In the genomic region with DNA sequence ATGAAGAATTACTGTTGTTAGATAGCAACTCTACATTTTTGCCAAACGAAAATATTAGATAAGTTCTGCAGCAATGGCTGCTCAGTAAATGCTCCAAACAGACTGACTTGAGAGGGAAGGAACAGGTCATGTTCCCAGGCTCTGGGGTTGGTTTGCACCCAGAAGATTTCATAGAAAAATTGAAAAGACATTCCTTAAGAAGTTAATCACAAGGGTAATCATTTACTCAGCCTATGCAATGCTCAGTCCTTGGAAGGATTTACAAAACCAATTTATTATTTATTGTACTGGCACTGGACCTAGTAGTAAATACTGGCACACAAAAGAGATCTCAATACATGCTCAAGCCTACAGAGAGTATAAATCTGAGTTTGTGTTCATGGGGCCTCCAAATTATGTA, we compare ENCODE assay signal across 24 cellular contexts.
DNase-seq lines count a peak whose midpoint lies in the region; ATAC-seq, FAIRE-seq and TF ChIP-seq lines count a peak whose summit lies in the region.
"Had no signal": no experiment of that assay in that cellular context is flagged by ENCODE, and none has a peak within 500 bp of the region (broad histone marks: within the 10 kb centered on the region; RNA-seq: fewer than 3 reads in every experiment).

No MANE protein-coding gene starts in this region.

- FAIRE-seq in A549 (lab: Jason Lieb, UNC): no peak
- FAIRE-seq: A204.1, G401.6, GM12892, H54 had no signal

- no peaks in the 10 kb centered on the region for H3K4me1 Mint-ChIP-seq in nephron
- H3K4me1 Mint-ChIP-seq: B cell had no signal

- no peaks in the 10 kb centered on the region for H3K9me3 ChIP-seq in A549
- no peaks in the 10 kb centered on the region for H3K9me3 ChIP-seq in aorta (ENCODE audit: control insufficient read depth, low read length)
- no peaks in the 10 kb centered on the region for H3K9me3 ChIP-seq in breast epithelium
- H3K9me3 ChIP-seq: BLaER1, Caco-2, HAP-1 had no signal

- TF ChIP-seq RAD21 in A549 (conservative IDR thresholded peaks at IDR 0.05 in 1 of 2, IDR thresholded peaks at IDR 0.05 in 1 of 2): no peak

- intact Hi-C loops in aorta (cut with DNase I): no loop called here
- intact Hi-C loops in breast epithelium (cut with DNase I; ENCODE audit: low total_unique reads): no loop called here

- H3K27me3 Mint-ChIP-seq in nephron (ENCODE audit: low read depth): no peaks in the 10 kb centered on the region
- H3K27me3 Mint-ChIP-seq: B cell; CD4-positive, CD25-positive, alpha-beta regulatory T cell had no signal

- H3K4me3 ChIP-seq in A549 (no peak overlapping the region), epithelial cell of proximal tubule (ENCODE audit: low read depth, low read length) (no peak overlapping the region), aorta (ENCODE audit: low read length in 2 of 2) (no peak overlapping the region), breast epithelium (no peak overlapping the region)
- H3K4me3 ChIP-seq: BLaER1, HAP-1 had no signal

- H3K27me3 ChIP-seq in aorta (ENCODE audit: control insufficient read depth in 1 of 2, insufficient read depth in 2 of 2, low read length in 1 of 2) (no peaks in the 10 kb centered on the region), breast epithelium (no peaks in the 10 kb centered on the region)
- H3K27me3 ChIP-seq: BLaER1 had no signal

- peaks cover 0 to 3% of the 10 kb centered on the region in 2 donors for H3K36me3 ChIP-seq in aorta (ENCODE audit: control insufficient read depth in 1 of 2, insufficient read depth in 2 of 2, low read length in 1 of 2)
- H3K36me3 ChIP-seq in breast epithelium: no peaks in the 10 kb centered on the region
- H3K36me3 ChIP-seq: BLaER1, HAP-1 had no signal

- POLR2A ChIA-PET in A549 (lab: Yijun Ruan, JAX): no interaction called here

- 5% methylated on average over 1 of the region's 1 CpG for WGBS in A549 (ENCODE audit: missing lambda C conversion rate)
- WGBS in aorta, 2 donors: 17 to 33% methylated on average over 1 of the region's 1 CpG

- DNase-seq in A549 (ENCODE audit: low read depth in 1 of 2, low spot score in 1 of 2): peak in 1 of 2 experiments; percentile 15
- peak; percentile 55 for DNase-seq in epithelial cell of proximal tubule (ENCODE audit: low read depth)
- peak; percentile 73 for DNase-seq in kidney glomerular epithelial cell (lab: John Stamatoyannopoulos, UW)
- DNase-seq in aorta: no peak
- no peak for DNase-seq in RKO (ENCODE audit: low spot score)
- DNase-seq in hippocampal formation (lab: John Stamatoyannopoulos, UW): no peak
- no peak for DNase-seq in breast epithelium (ENCODE audit: low spot score in 2 of 2)
- DNase-seq: Caco-2; CD4-positive, CD25-positive, alpha-beta regulatory T cell; CD8-positive, alpha-beta T cell; DMS153; DND-41; GOT3; HFFc6 had no signal

- TF ChIP-seq EP300 in A549 (IDR thresholded peaks at IDR 0.05): no peak

- ATAC-seq in A549 (no peak), aorta (ENCODE audit: low FRiP score) (no peak)
- ATAC-seq: CD8-positive, alpha-beta T cell had no signal

- 0 out of 3 replicates have a peak, but pooled peaks cover 5% of the 10 kb centered on the region for H3K4me1 ChIP-seq in A549
- H3K4me1 ChIP-seq in aorta (ENCODE audit: control insufficient read depth in 1 of 2, insufficient read depth in 2 of 2, low read length in 2 of 2): peaks cover 0 to 2% of the 10 kb centered on the region in 2 donors
- H3K4me1 ChIP-seq in breast epithelium: no peaks in the 10 kb centered on the region
- H3K4me1 ChIP-seq: BLaER1, Caco-2, HAP-1 had no signal

- H3K27ac ChIP-seq in A549: no peak overlapping the region
- no peak overlapping the region for H3K27ac ChIP-seq in aorta (ENCODE audit: low read depth in 1 of 2, low read length in 2 of 2)
- H3K27ac ChIP-seq in breast epithelium: no peak overlapping the region
- H3K27ac ChIP-seq: 22Rv1, BLaER1, C4-2B had no signal

- 0 out of 3 replicates have a peak overlapping the region, but pooled peaks have one; percentile 23 for H3K4me2 ChIP-seq in A549
- H3K4me2 ChIP-seq: BLaER1 had no signal

- no peaks in the 10 kb centered on the region for H3K9me3 Mint-ChIP-seq in nephron
- H3K9me3 Mint-ChIP-seq: CD8-positive, alpha-beta T cell had no signal

- H3K36me3 Mint-ChIP-seq in nephron (ENCODE audit: low read depth): peaks cover 38% of the 10 kb centered on the region
- H3K36me3 Mint-ChIP-seq: CD4-positive, CD25-positive, alpha-beta regulatory T cell; CD8-positive, alpha-beta T cell had no signal

- CTCF ChIA-PET in A549 (lab: Yijun Ruan, JAX): no interaction called here

- H3K27ac Mint-ChIP-seq in nephron: peak overlapping the region in 2 of 3 experiments; percentile 29 to 67
- H3K27ac Mint-ChIP-seq: B cell; CD4-positive, CD25-positive, alpha-beta regulatory T cell; CD8-positive, alpha-beta T cell; HFFc6 had no signal

- no peak overlapping the region for H3K4me3 Mint-ChIP-seq in nephron
- H3K4me3 Mint-ChIP-seq: B cell; CD4-positive, CD25-positive, alpha-beta regulatory T cell; CD8-positive, alpha-beta T cell; HFFc6 had no signal

- TF ChIP-seq POLR2A in A549 (IDR thresholded peaks at IDR 0.05; ENCODE audit: low read length) (no peak), breast epithelium (IDR thresholded peaks at IDR 0.05) (no peak)

- TF ChIP-seq CTCF in A549 (IDR thresholded peaks at IDR 0.05): no peak
- no peak for TF ChIP-seq CTCF in epithelial cell of proximal tubule (conservative IDR thresholded peaks at IDR 0.05; ENCODE audit: low read depth, low read length)
- TF ChIP-seq CTCF in nephron (IDR thresholded peaks at IDR 0.05; ENCODE audit: unreplicated experiment in 3 of 3): no peak
- TF ChIP-seq CTCF in breast epithelium (IDR thresholded peaks at IDR 0.05): no peak

TF ChIP-seq in A549, 52 proteins besides CTCF, POLR2A, EP300 and RAD21:
- TF ChIP-seq TFCP2L1 (CRISPR knock-in tag; IDR thresholded peaks at IDR 0.05) (no peak), JUNB (IDR thresholded peaks at IDR 0.05) (no peak), BCL3 (IDR thresholded peaks at IDR 0.05) (no peak), ZSCAN20 (CRISPR knock-in tag; IDR thresholded peaks at IDR 0.05) (no peak), ZC3H11A (IDR thresholded peaks at IDR 0.05) (no peak), GATA3 (IDR thresholded peaks at IDR 0.05; ENCODE audit: borderline replicate concordance) (no peak), CHD4 (IDR thresholded peaks at IDR 0.05; ENCODE audit: borderline replicate concordance) (no peak), HOXB13 (CRISPR knock-in tag; IDR thresholded peaks at IDR 0.05; ENCODE audit: low read depth) (no peak)

Comparison
In these comparisons a context has a peak if more than half of its experiments do, and no peak if none do; other contexts are left out.
1. DNase-seq: peak in epithelial cell of proximal tubule (single experiment) and kidney glomerular epithelial cell (single experiment); none in aorta (0 of 2), RKO (single experiment), hippocampal formation (0 of 2) and breast epithelium (0 of 2).